ENCODE assay signal across 1 cellular context in the genomic region with DNA sequence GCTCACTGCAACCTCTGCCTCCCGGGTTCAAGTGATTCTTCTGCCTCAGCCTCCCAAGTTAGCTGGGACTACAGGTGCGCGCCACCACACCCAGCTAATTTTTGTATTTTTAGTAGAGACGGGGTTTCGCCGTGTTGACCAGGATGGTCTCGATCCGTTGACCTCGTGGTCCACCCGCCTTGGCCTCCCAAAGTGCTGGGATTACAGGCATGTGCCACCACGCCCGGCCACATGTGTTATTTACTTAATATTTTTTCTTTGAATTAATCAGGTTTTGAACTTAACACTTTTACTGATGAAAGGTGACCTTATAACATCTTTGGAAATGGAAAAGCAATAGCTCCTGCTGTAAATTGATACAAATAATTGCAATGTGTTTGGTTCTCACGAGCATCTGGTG.
A peak's percentile ranks its signal among the peaks of the same experiment; 100 is the strongest.
TF ChIP-seq lines count a peak whose summit lies in the region.

No MANE protein-coding gene starts in this region.

TF ChIP-seq in HepG2, 621 proteins besides CTCF, POLR2A, EP300 and RAD21:
- TF ChIP-seq, protein P1, sequence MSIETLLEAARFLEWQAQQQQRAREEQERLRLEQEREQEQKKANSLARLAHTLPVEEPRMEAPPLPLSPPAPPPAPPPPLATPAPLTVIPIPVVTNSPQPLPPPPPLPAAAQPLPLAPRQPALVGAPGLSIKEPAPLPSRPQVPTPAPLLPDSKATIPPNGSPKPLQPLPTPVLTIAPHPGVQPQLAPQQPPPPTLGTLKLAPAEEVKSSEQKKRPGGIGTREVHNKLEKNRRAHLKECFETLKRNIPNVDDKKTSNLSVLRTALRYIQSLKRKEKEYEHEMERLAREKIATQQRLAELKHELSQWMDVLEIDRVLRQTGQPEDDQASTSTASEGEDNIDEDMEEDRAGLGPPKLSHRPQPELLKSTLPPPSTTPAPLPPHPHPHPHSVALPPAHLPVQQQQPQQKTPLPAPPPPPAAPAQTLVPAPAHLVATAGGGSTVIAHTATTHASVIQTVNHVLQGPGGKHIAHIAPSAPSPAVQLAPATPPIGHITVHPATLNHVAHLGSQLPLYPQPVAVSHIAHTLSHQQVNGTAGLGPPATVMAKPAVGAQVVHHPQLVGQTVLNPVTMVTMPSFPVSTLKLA (IDR thresholded peaks at IDR 0.05): peak; percentile 62
